Comparison of ENCODE assay signal across 8 cellular contexts in genomic region chr12:71661977-71662522, GRCh38. TPM values are rescaled to one million over a fixed set of nuclear protein-coding genes. Genes with fewer than 3 reads are reported as not detected.
DNase-seq lines count a peak whose midpoint lies in the region; ATAC-seq and TF ChIP-seq lines count a peak whose summit lies in the region.

No MANE protein-coding gene starts in this region.

- POLR2A ChIA-PET in MCF 10A (lab: Yijun Ruan, JAX), result interaction anchor here (0.6 to 10.5 kb wide), 15 partner anchors 15 to 184 kb away, joined by 3 to 258 read pairs (median 13); partner anchors contain the start of genes RAB21, TBC1D15 and TMEM19

- no peak overlapping the region for H3K18ac ChIP-seq in mesendoderm (ENCODE audit: low read length)

- H3K27me3 ChIP-seq in mesendoderm (ENCODE audit: insufficient read depth, low read length, poor library complexity) (no peaks in the 10 kb centered on the region), aorta (ENCODE audit: control insufficient read depth in 1 of 2, insufficient read depth in 2 of 2, low read length in 1 of 2) (no peaks in the 10 kb centered on the region)

- peak overlapping the region; percentile 6 for H3K56ac ChIP-seq in mesendoderm (ENCODE audit: low read length)

- H3K4ac ChIP-seq in mesendoderm (ENCODE audit: low read depth, low read length), result no peak overlapping the region

- no peak for DNase-seq in stimulated activated naive CD8-positive, alpha-beta T cell treated with anti-CD3 and anti-CD28 coated beads, Interleukin-15, Interleukin-2, amounts not matched to agents 100 U/mL and 50 U/mL, for 24 hours
- DNase-seq in MCF 10A (ENCODE audit: unreplicated experiment), result peak; percentile 9
- no peak for DNase-seq in mesendoderm
- DNase-seq in aorta, result no peak
- DNase-seq in islet precursor cell, result no peak

- no peak overlapping the region for H2BK120ac ChIP-seq in mesendoderm (ENCODE audit: low read depth, low read length)

- H3K27me3 Mint-ChIP-seq in stimulated activated naive CD8-positive, alpha-beta T cell treated with anti-CD3 and anti-CD28 coated beads, Interleukin-15, Interleukin-2, amounts not matched to agents 100 ng/mL and 50 ng/mL, for 24 hours, result no peaks in the 10 kb centered on the region
- H3K27me3 Mint-ChIP-seq in MCF 10A (ENCODE audit: insufficient read depth, unreplicated experiment), result no peaks in the 10 kb centered on the region

- H3K4me1 ChIP-seq in mesendoderm (ENCODE audit: control insufficient read depth, low read depth, low read length) (peaks cover 2% of the 10 kb centered on the region), aorta (ENCODE audit: control insufficient read depth in 1 of 2, insufficient read depth in 2 of 2, low read length in 2 of 2) (no peaks in the 10 kb centered on the region)

- BruUV-seq in MCF 10A (replicated peaks; lab: Mats Ljungman, UMichigan), result no TSS peak

- H3K9me3 Mint-ChIP-seq in stimulated activated naive CD8-positive, alpha-beta T cell treated with anti-CD3 and anti-CD28 coated beads, Interleukin-15, Interleukin-2, amounts not matched to agents 100 ng/mL and 50 ng/mL, for 24 hours, result no peaks in the 10 kb centered on the region
- H3K9me3 Mint-ChIP-seq in MCF 10A (ENCODE audit: unreplicated experiment), result no peaks in the 10 kb centered on the region

- intact Hi-C loops in MCF 10A (cut with micrococcal nuclease) (loop anchor here (2.0 to 10.0 kb wide), 3 partner anchors 49 to 183 kb away; partner anchors contain the start of gene RAB21), aorta (cut with DNase I) (loop anchor here in 1 of 2 donors (10.0 kb wide), 1 partner anchor 93 kb away; the partner anchor contains the start of gene RAB21)

- H3K27ac ChIP-seq in mesendoderm (ENCODE audit: low read depth, low read length) (no peak overlapping the region), aorta (ENCODE audit: low read depth in 1 of 2, low read length in 2 of 2) (no peak overlapping the region)

- H3K36me3 ChIP-seq in mesendoderm (ENCODE audit: control insufficient read depth, insufficient read depth, low read length) (no peaks in the 10 kb centered on the region), aorta (ENCODE audit: control insufficient read depth in 1 of 2, insufficient read depth in 2 of 2, low read length in 1 of 2) (no peaks in the 10 kb centered on the region)

- H3K36me3 Mint-ChIP-seq in stimulated activated naive CD8-positive, alpha-beta T cell treated with anti-CD3 and anti-CD28 coated beads, Interleukin-15, Interleukin-2, amounts not matched to agents 100 ng/mL and 50 ng/mL, for 24 hours (ENCODE audit: low read depth), result peaks cover 50% of the 10 kb centered on the region
- peaks cover 35% of the 10 kb centered on the region for H3K36me3 Mint-ChIP-seq in MCF 10A (ENCODE audit: insufficient read depth, unreplicated experiment)

- H3K79me1 ChIP-seq in mesendoderm (ENCODE audit: low read length), result peaks cover 2% of the 10 kb centered on the region

- peak overlapping the region; percentile 99 for H3K27ac Mint-ChIP-seq in stimulated activated naive CD8-positive, alpha-beta T cell treated with anti-CD3 and anti-CD28 coated beads, Interleukin-15, Interleukin-2, amounts not matched to agents 100 ng/mL and 50 ng/mL, for 24 hours
- peak overlapping the region; percentile 100 for H3K27ac Mint-ChIP-seq in MCF 10A (ENCODE audit: low read depth, unreplicated experiment)

- H3K4me2 ChIP-seq in mesendoderm (ENCODE audit: low read length), result peak overlapping the region; percentile 17

- H3K23ac ChIP-seq in mesendoderm (ENCODE audit: low read length), result no peak overlapping the region

- ATAC-seq in stimulated activated naive CD8-positive, alpha-beta T cell treated with anti-CD3 and anti-CD28 coated beads, Interleukin-15, Interleukin-2, amounts not matched to agents 100 U/mL and 50 U/mL, for 24 hours, result no peak
- ATAC-seq in aorta (ENCODE audit: low FRiP score), result no peak
- ATAC-seq in HG02759 (IDR thresholded peaks at IDR 0.05; ENCODE audit: unreplicated experiment), result no peak
- ATAC-seq in HG03354 (IDR thresholded peaks at IDR 0.05; ENCODE audit: poor library complexity, severe bottlenecking, unreplicated experiment), result no peak

- CTCF ChIA-PET in MCF 10A (lab: Yijun Ruan, JAX), result interaction anchor here (0.7 to 6.6 kb wide), 5 partner anchors 24 to 93 kb away, joined by 3 to 76 read pairs (median 5); partner anchors contain the start of genes RAB21 and TMEM19

- peak overlapping the region; percentile 23 for H3K4me3 ChIP-seq in mesendoderm (ENCODE audit: low read length)
- peak overlapping the region; percentile 63 to 84 for H3K4me3 ChIP-seq in aorta (ENCODE audit: low read length in 2 of 2)

- no peak overlapping the region for H4K5ac ChIP-seq in mesendoderm (ENCODE audit: low read length)

- no peak overlapping the region for H4K8ac ChIP-seq in mesendoderm (ENCODE audit: low read depth, low read length)

- no peaks in the 10 kb centered on the region for H3K9me3 ChIP-seq in aorta (ENCODE audit: control insufficient read depth, low read length)

- H3K4me1 Mint-ChIP-seq in stimulated activated naive CD8-positive, alpha-beta T cell treated with anti-CD3 and anti-CD28 coated beads, Interleukin-15, Interleukin-2, amounts not matched to agents 100 ng/mL and 50 ng/mL, for 24 hours (ENCODE audit: low read depth), result peaks cover 48% of the 10 kb centered on the region
- H3K4me1 Mint-ChIP-seq in MCF 10A (ENCODE audit: insufficient read depth, unreplicated experiment), result peaks cover 31% of the 10 kb centered on the region

- H2BK5ac ChIP-seq in mesendoderm (ENCODE audit: low read length), result no peak overlapping the region

- H2AK5ac ChIP-seq in mesendoderm (ENCODE audit: low read length), result no peak overlapping the region

- WGBS in mesendoderm (ENCODE audit: extremely low coverage, insufficient coverage, low lambda C conversion rate), result 100% methylated on average over 1 of the region's 7 CpGs
- WGBS in aorta, 2 donors, result 1% methylated on average over 7 of the region's 7 CpGs

- H3K79me2 ChIP-seq in mesendoderm (ENCODE audit: control insufficient read depth, insufficient read depth, low read length), result peaks cover 25% of the 10 kb centered on the region

- H3K4me3 Mint-ChIP-seq in stimulated activated naive CD8-positive, alpha-beta T cell treated with anti-CD3 and anti-CD28 coated beads, Interleukin-15, Interleukin-2, amounts not matched to agents 100 ng/mL and 50 ng/mL, for 24 hours, result peak overlapping the region; percentile 97
- H3K4me3 Mint-ChIP-seq in MCF 10A (ENCODE audit: unreplicated experiment), result peak overlapping the region; percentile 100

- TF ChIP-seq CTCF in MCF 10A (IDR thresholded peaks at IDR 0.05; ENCODE audit: unreplicated experiment), result no peak

- no peak overlapping the region for H2BK15ac ChIP-seq in mesendoderm (replicated peaks; ENCODE audit: low read depth)

- H3K9ac ChIP-seq in mesendoderm (ENCODE audit: low read length), result peak overlapping the region; percentile 99

RNA-seq across cellular contexts. Expression of gene ZFC3H1, which starts 1.6 kb away (rescaled TPM):
- total RNA-seq in MCF 10A (2022) (55.3 and 55.8 TPM in 2 replicates), aorta (10 to 100 TPM; 71.7 to 95.3 TPM)
- 11.0 TPM for polyA plus RNA-seq in mesendoderm (2013, experiment 1 of 2)
- polyA plus RNA-seq in mesendoderm (2013, experiment 2 of 2), result 11.4 TPM
- polyA plus RNA-seq in aorta, result 10 to 100 TPM in 1 of 2 donors, 1 to 10 TPM in 1; 8.0 to 27.0 TPM

RNA-seq across cellular contexts. Expression of gene THAP2, which starts 2.1 kb away (rescaled TPM):
- total RNA-seq in MCF 10A (2022) (12.6 and 13.0 TPM in 2 replicates), aorta (1 to 10 TPM; 4.3 to 6.0 TPM)
- 3.6 TPM for polyA plus RNA-seq in mesendoderm (2013, experiment 1 of 2)
- 3.3 TPM for polyA plus RNA-seq in mesendoderm (2013, experiment 2 of 2)
- 1 to 10 TPM in 1 of 2 donors, under 1 TPM in 1; 1.00 to 1.5 TPM for polyA plus RNA-seq in aorta

RNA-seq across cellular contexts. Expression of gene TMEM19, which starts 23.8 kb away (rescaled TPM):
- total RNA-seq in MCF 10A (2022) (7.2 and 7.3 TPM in 2 replicates), aorta (10 to 100 TPM; 17.6 to 22.8 TPM)
- polyA plus RNA-seq in mesendoderm (2013, experiment 1 of 2), result 9.5 TPM
- polyA plus RNA-seq in mesendoderm (2013, experiment 2 of 2), result 9.5 TPM
- polyA plus RNA-seq in aorta, result 10 to 100 TPM; 13.6 to 13.9 TPM
